9 cellular contexts compared by ENCODE assay signal in genomic region chr13:101474419-101474957, GRCh38. TPM values are rescaled to one million over a fixed set of nuclear protein-coding genes. Genes with fewer than 3 reads are reported as not detected.
A peak's percentile ranks its signal among the peaks of the same experiment; 100 is the strongest.
DNase-seq lines count a peak whose midpoint lies in the region; FAIRE-seq and TF ChIP-seq lines count a peak whose summit lies in the region.
"Had no signal": no experiment of that assay in that cellular context is flagged by ENCODE, and none has a peak within 500 bp of the region (broad histone marks: within the 10 kb centered on the region; RNA-seq: fewer than 3 reads in every experiment).

No MANE protein-coding gene starts in this region.

- no peak overlapping the region for H2AK5ac ChIP-seq in mesenchymal stem cell (ENCODE audit: low read length, severe bottlenecking)

- H2AFZ ChIP-seq in mesenchymal stem cell (ENCODE audit: low read depth, low read length), result no peak overlapping the region

- WGBS in mesenchymal stem cell, result 72% methylated on average over 2 of the region's 2 CpGs

- H3K4ac ChIP-seq in mesenchymal stem cell (ENCODE audit: low read depth in 1 of 2, low read length in 2 of 2), result peak overlapping the region in 1 of 2 experiments; percentile 24

- H2BK12ac ChIP-seq in mesenchymal stem cell (ENCODE audit: low read length in 2 of 2), result peak overlapping the region; percentile 83 to 85

- H3K27ac ChIP-seq in mesenchymal stem cell (ENCODE audit: low read length, poor library complexity, severe bottlenecking), result no peak overlapping the region

- no peak overlapping the region for H3K23ac ChIP-seq in mesenchymal stem cell (ENCODE audit: low read length in 2 of 2)

- no peaks in the 10 kb centered on the region for H3K9me3 ChIP-seq in mesenchymal stem cell (ENCODE audit: control insufficient read depth, low read length)

- H3K4me3 ChIP-seq in choroid plexus epithelial cell (ENCODE audit: low read depth, low read length) (no peak overlapping the region), mesenchymal stem cell (ENCODE audit: insufficient read depth in 1 of 2, low read depth in 1 of 2, low read length in 2 of 2) (no peak overlapping the region)

- peak in 9 of 14 donors; percentile 24 to 83 (median 47) for DNase-seq in C1 segment of cervical spinal cord (lab: John Stamatoyannopoulos, UW)
- DNase-seq in NCI-H226, result peak; percentile 87
- peak; percentile 92 for DNase-seq in choroid plexus epithelial cell (ENCODE audit: low read depth)
- peak; percentile 84 for DNase-seq in mesenchymal stem cell
- no peak for DNase-seq in NOMO-1 (lab: John Stamatoyannopoulos, UW; ENCODE audit: unreplicated experiment in 2 of 2)
- no peak for DNase-seq in GM12891 (ENCODE audit: insufficient read length, low spot score)
- DNase-seq in AML-193 (lab: John Stamatoyannopoulos, UW), result no peak
- DNase-seq in stimulated activated CD8-positive, alpha-beta memory T cell treated with anti-CD3 and anti-CD28 coated beads, Interleukin-4, amount 100 ng/mL, for 48 hours, result no peak

- TF ChIP-seq CTCF in choroid plexus epithelial cell (conservative IDR thresholded peaks at IDR 0.05; ENCODE audit: low read depth, low read length), result peak; percentile 77

- peak overlapping the region; percentile 2 to 82 for H3K18ac ChIP-seq in mesenchymal stem cell (ENCODE audit: low read depth in 1 of 2, low read length in 2 of 2)

- no peaks in the 10 kb centered on the region for H3K79me1 ChIP-seq in mesenchymal stem cell (replicated peaks; ENCODE audit: low read length, poor library complexity, severe bottlenecking)

- no peak overlapping the region for H4K91ac ChIP-seq in mesenchymal stem cell (ENCODE audit: low read length)

- H3K36me3 ChIP-seq in mesenchymal stem cell (ENCODE audit: control insufficient read depth in 1 of 2, insufficient read depth in 2 of 2, low read depth in 1 of 2, low read length in 2 of 2), result no peaks in the 10 kb centered on the region

- H2BK120ac ChIP-seq in mesenchymal stem cell (ENCODE audit: low read depth, low read length), result no peak overlapping the region

- H3K14ac ChIP-seq in mesenchymal stem cell (ENCODE audit: low read length in 2 of 2), result no peak overlapping the region

- H2BK15ac ChIP-seq in mesenchymal stem cell (ENCODE audit: low read depth, poor library complexity, severe bottlenecking), result no peak overlapping the region

- no peaks in the 10 kb centered on the region for H3K27me3 ChIP-seq in mesenchymal stem cell (ENCODE audit: control insufficient read depth in 1 of 2, insufficient read depth in 1 of 2, low read length in 2 of 2)

- H4K8ac ChIP-seq in mesenchymal stem cell (ENCODE audit: low read length), result no peak overlapping the region

- no peak overlapping the region for H2BK5ac ChIP-seq in mesenchymal stem cell (ENCODE audit: low read depth, low read length, poor library complexity, severe bottlenecking)

- TF ChIP-seq POLR2A in GM12891 (IDR thresholded peaks at IDR 0.05; ENCODE audit: low read depth, low read length), result no peak

- no peak for FAIRE-seq in GM12891 (lab: Jason Lieb, UNC)
- FAIRE-seq: TTC549 had no signal

- H3K4me2 ChIP-seq in mesenchymal stem cell (ENCODE audit: low read length, poor library complexity, severe bottlenecking), result no peak overlapping the region

- H3K9ac ChIP-seq in mesenchymal stem cell (ENCODE audit: low read length), result no peak overlapping the region

- H3K4me1 ChIP-seq in mesenchymal stem cell (ENCODE audit: control insufficient read depth, insufficient read depth, low read depth, low read length), result peaks cover 12% of the 10 kb centered on the region

TF ChIP-seq in GM12891, 5 proteins besides CTCF, POLR2A, EP300 and RAD21:
- no peak for TF ChIP-seq TAF1 (IDR thresholded peaks at IDR 0.05; ENCODE audit: low read depth, low read length)
- no peak for TF ChIP-seq POLR2AphosphoS5 (IDR thresholded peaks at IDR 0.05; ENCODE audit: low read depth, low read length)
- TF ChIP-seq SPI1 (IDR thresholded peaks at IDR 0.05; ENCODE audit: low read depth, low read length), result no peak

RNA-seq across cellular contexts. Expression of gene ITGBL1, which starts 22.0 kb away (rescaled TPM):
- polyA plus RNA-seq in mesenchymal stem cell (2013, experiment 1 of 2), result 0.21 TPM
- polyA plus RNA-seq in mesenchymal stem cell (2013, experiment 2 of 2), result 0.23 TPM
- polyA plus RNA-seq in GM12891 (2012; ENCODE audit: low read depth, missing spikeins), result not detected

RNA-seq across cellular contexts. Expression of gene NALCN, which starts 58.2 kb away (rescaled TPM):
- polyA plus RNA-seq in mesenchymal stem cell (2013, experiment 1 of 2), result 1.1 TPM
- polyA plus RNA-seq in mesenchymal stem cell (2013, experiment 2 of 2), result 1.2 TPM
- polyA plus RNA-seq in GM12891 (2012; ENCODE audit: low read depth, missing spikeins), result 0.01 TPM

Comparison
In these comparisons a context has a peak if more than half of its experiments do, and no peak if none do; other contexts are left out.
1. DNase-seq: peak in C1 segment of cervical spinal cord (9 of 14), NCI-H226 (single experiment), choroid plexus epithelial cell (single experiment) and mesenchymal stem cell (single experiment); none in NOMO-1 (0 of 2), GM12891 (single experiment), AML-193 (0 of 2) and stimulated activated CD8-positive, alpha-beta memory T cell treated with anti-CD3 and anti-CD28 coated beads, Interleukin-4, amount 100 ng/mL, for 48 hours (single experiment).